Comparison of ENCODE assay signal across 13 cellular contexts in the genomic region with DNA sequence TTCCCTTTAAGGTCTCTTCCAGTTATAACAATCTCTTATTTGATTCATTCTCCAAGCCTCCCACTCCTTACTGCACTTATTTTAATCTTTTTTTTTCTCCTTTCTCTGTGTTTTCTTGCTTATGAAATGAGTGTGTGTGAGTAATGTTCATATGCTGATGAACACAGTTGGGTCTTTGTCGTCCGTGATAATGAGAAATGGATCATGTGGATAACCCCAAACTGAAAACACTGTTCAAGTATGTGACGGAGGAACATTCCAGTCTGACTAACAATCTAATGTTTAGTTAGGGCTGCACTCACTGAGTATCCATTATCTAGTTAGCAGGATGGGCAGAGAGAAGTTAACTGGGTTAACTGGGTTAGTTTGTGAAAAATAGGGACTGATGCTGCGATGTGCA.
DNase-seq lines count a peak whose midpoint lies in the region; ATAC-seq and TF ChIP-seq lines count a peak whose summit lies in the region.
"Had no signal": no experiment of that assay in that cellular context is flagged by ENCODE, and none has a peak within 500 bp of the region (broad histone marks: within the 10 kb centered on the region; RNA-seq: fewer than 3 reads in every experiment).

No MANE protein-coding gene starts in this region.

- H3K9me3 Mint-ChIP-seq in activated CD8-positive, alpha-beta memory T cell treated with anti-CD3 and anti-CD28 coated beads, Interleukin-2, amount 10 ng/mL, durations not matched to agents 7 days and 5 days (ENCODE audit: low read depth): no peaks in the 10 kb centered on the region
- H3K9me3 Mint-ChIP-seq in activated B cell treated with CpG ODN at 0.5 μM for 24 hours: no peaks in the 10 kb centered on the region
- H3K9me3 Mint-ChIP-seq in stimulated activated effector memory CD8-positive, alpha-beta T cell treated with anti-CD3 and anti-CD28 coated beads, Interleukin-12 subunit alpha, Interleukin-12 subunit beta, amount 100 ng/mL, for 72 hours: no peaks in the 10 kb centered on the region
- H3K9me3 Mint-ChIP-seq: nephron had no signal

- peaks cover 2% of the 10 kb centered on the region for H3K27me3 Mint-ChIP-seq in activated CD8-positive, alpha-beta memory T cell treated with anti-CD3 and anti-CD28 coated beads, Interleukin-2, amount 10 ng/mL, durations not matched to agents 7 days and 5 days
- H3K27me3 Mint-ChIP-seq in activated B cell treated with CpG ODN at 0.5 μM for 24 hours: no peaks in the 10 kb centered on the region

- H3K4me1 Mint-ChIP-seq in activated CD8-positive, alpha-beta memory T cell treated with anti-CD3 and anti-CD28 coated beads, Interleukin-2, amount 10 ng/mL, durations not matched to agents 7 days and 5 days: peaks cover 49% of the 10 kb centered on the region
- peaks cover 23% of the 10 kb centered on the region for H3K4me1 Mint-ChIP-seq in activated B cell treated with CpG ODN at 0.5 μM for 24 hours
- H3K4me1 Mint-ChIP-seq in stimulated activated effector memory CD8-positive, alpha-beta T cell treated with anti-CD3 and anti-CD28 coated beads, Interleukin-12 subunit alpha, Interleukin-12 subunit beta, amount 100 ng/mL, for 72 hours: peaks cover 37% of the 10 kb centered on the region
- H3K4me1 Mint-ChIP-seq: nephron had no signal

- intact Hi-C loops in activated B cell treated with CpG ODN at 0.5 μM for 24 hours (cut with micrococcal nuclease): no loop called here

- no peak for TF ChIP-seq CTCF in activated B cell treated with CpG ODN at 0.5 μM for 24 hours (IDR thresholded peaks at IDR 0.05)
- no peak for TF ChIP-seq CTCF in fibroblast of villous mesenchyme (IDR thresholded peaks at IDR 0.05; ENCODE audit: insufficient read depth, low read depth, low read length)

- no peak for ATAC-seq in activated CD8-positive, alpha-beta memory T cell treated with anti-CD3 and anti-CD28 coated beads, Interleukin-2, amount 10 ng/mL, durations not matched to agents 7 days and 5 days
- no peak for ATAC-seq in activated B cell treated with CpG ODN at 0.5 μM for 24 hours (ENCODE audit: low read depth)
- peak; percentile 80 for ATAC-seq in stimulated activated effector memory CD8-positive, alpha-beta T cell treated with anti-CD3 and anti-CD28 coated beads, Interleukin-12 subunit alpha, Interleukin-12 subunit beta, amount 100 ng/mL, for 72 hours
- no peak for ATAC-seq in HG03439 (IDR thresholded peaks at IDR 0.05; ENCODE audit: unreplicated experiment)

- CTCF ChIA-PET in activated CD8-positive, alpha-beta memory T cell treated with anti-CD3 and anti-CD28 coated beads, Interleukin-2, amount 10 ng/mL, durations not matched to agents 7 days and 5 days (lab: Charles Lee): interaction anchor here (1.4 kb wide), 1 partner anchor 15 kb away, joined by 6 read pairs; no protein-coding TSS in a partner anchor
- CTCF ChIA-PET in activated B cell treated with CpG ODN at 0.5 μM for 24 hours (lab: Charles Lee): no interaction called here

- H3K4me3 Mint-ChIP-seq in activated CD8-positive, alpha-beta memory T cell treated with anti-CD3 and anti-CD28 coated beads, Interleukin-2, amount 10 ng/mL, durations not matched to agents 7 days and 5 days: no peak overlapping the region
- no peak overlapping the region for H3K4me3 Mint-ChIP-seq in activated B cell treated with CpG ODN at 0.5 μM for 24 hours
- peak overlapping the region; percentile 6 for H3K4me3 Mint-ChIP-seq in stimulated activated effector memory CD8-positive, alpha-beta T cell treated with anti-CD3 and anti-CD28 coated beads, Interleukin-12 subunit alpha, Interleukin-12 subunit beta, amount 100 ng/mL, for 72 hours
- H3K4me3 Mint-ChIP-seq: nephron had no signal

- H3K27ac Mint-ChIP-seq in activated CD8-positive, alpha-beta memory T cell treated with anti-CD3 and anti-CD28 coated beads, Interleukin-2, amount 10 ng/mL, durations not matched to agents 7 days and 5 days: peak overlapping the region; percentile 87
- peak overlapping the region; percentile 76 for H3K27ac Mint-ChIP-seq in activated B cell treated with CpG ODN at 0.5 μM for 24 hours
- H3K27ac Mint-ChIP-seq in stimulated activated effector memory CD8-positive, alpha-beta T cell treated with anti-CD3 and anti-CD28 coated beads, Interleukin-12 subunit alpha, Interleukin-12 subunit beta, amount 100 ng/mL, for 72 hours: peak overlapping the region; percentile 77
- H3K27ac Mint-ChIP-seq: nephron had no signal

- H3K4me3 ChIP-seq in fibroblast of villous mesenchyme (ENCODE audit: low read depth, low read length): no peak overlapping the region
- H3K4me3 ChIP-seq: thoracic aorta had no signal

- no peaks in the 10 kb centered on the region for H3K36me3 Mint-ChIP-seq in activated CD8-positive, alpha-beta memory T cell treated with anti-CD3 and anti-CD28 coated beads, Interleukin-2, amount 10 ng/mL, durations not matched to agents 7 days and 5 days
- H3K36me3 Mint-ChIP-seq in activated B cell treated with CpG ODN at 0.5 μM for 24 hours (ENCODE audit: low read depth): no peaks in the 10 kb centered on the region
- no peaks in the 10 kb centered on the region for H3K36me3 Mint-ChIP-seq in stimulated activated effector memory CD8-positive, alpha-beta T cell treated with anti-CD3 and anti-CD28 coated beads, Interleukin-12 subunit alpha, Interleukin-12 subunit beta, amount 100 ng/mL, for 72 hours

- POLR2A ChIA-PET in activated B cell treated with CpG ODN at 0.5 μM for 24 hours (lab: Charles Lee): interaction anchor here (2.0 kb wide), 1 partner anchor 251 kb away, joined by 4 read pairs; no protein-coding TSS in a partner anchor

- DNase-seq in activated CD8-positive, alpha-beta memory T cell treated with anti-CD3 and anti-CD28 coated beads, Interleukin-2, amount 10 ng/mL, durations not matched to agents 7 days and 5 days: no peak
- no peak for DNase-seq in activated CD8-positive, alpha-beta memory T cell treated with anti-CD3 and anti-CD28 coated beads for 24 hours
- DNase-seq in activated B cell treated with CpG ODN at 0.5 μM for 24 hours: no peak
- DNase-seq in fibroblast of villous mesenchyme (ENCODE audit: low read depth): peak; percentile 76
- DNase-seq in stimulated activated effector memory CD8-positive, alpha-beta T cell treated with anti-CD3 and anti-CD28 coated beads, Interleukin-12 subunit alpha, Interleukin-12 subunit beta, amount 100 ng/mL, for 72 hours (ENCODE audit: low spot score in 2 of 2): no peak
- DNase-seq in COR-L47 (lab: John Stamatoyannopoulos, UW): no peak
- no peak for DNase-seq in GDM1 (lab: John Stamatoyannopoulos, UW)
- DNase-seq: activated CD4-positive, CD25-positive, alpha-beta regulatory T cell; NCI-H2107; RPMI8226 had no signal
